ENCODE assay signal across 1 cellular context in the genomic region with DNA sequence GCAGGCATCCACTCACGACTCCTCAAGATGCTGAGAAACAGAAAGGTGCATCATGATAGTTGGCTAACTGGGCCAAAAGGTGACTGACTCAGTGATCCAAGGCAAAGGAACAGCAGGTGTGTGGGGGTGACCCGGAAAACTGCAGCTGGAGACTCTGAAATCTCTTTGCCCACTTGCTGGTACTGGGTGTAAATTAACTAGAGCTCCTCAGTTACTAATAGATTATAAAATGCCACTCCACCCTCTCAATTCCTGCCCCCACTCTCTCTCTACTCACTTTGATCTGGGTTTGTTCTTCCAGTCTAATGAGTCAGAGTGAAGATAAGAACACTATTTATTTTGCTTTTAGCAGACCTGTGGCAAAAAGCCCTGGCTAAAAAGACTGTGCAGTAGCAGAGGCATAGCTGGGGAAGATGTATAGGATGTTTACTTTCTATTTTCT.
TF ChIP-seq lines count a peak whose summit lies in the region.

No MANE protein-coding gene starts in this region.

TF ChIP-seq in HepG2, 621 proteins besides CTCF, POLR2A, EP300 and RAD21 (continues in another document):
- TF ChIP-seq, protein P1, sequence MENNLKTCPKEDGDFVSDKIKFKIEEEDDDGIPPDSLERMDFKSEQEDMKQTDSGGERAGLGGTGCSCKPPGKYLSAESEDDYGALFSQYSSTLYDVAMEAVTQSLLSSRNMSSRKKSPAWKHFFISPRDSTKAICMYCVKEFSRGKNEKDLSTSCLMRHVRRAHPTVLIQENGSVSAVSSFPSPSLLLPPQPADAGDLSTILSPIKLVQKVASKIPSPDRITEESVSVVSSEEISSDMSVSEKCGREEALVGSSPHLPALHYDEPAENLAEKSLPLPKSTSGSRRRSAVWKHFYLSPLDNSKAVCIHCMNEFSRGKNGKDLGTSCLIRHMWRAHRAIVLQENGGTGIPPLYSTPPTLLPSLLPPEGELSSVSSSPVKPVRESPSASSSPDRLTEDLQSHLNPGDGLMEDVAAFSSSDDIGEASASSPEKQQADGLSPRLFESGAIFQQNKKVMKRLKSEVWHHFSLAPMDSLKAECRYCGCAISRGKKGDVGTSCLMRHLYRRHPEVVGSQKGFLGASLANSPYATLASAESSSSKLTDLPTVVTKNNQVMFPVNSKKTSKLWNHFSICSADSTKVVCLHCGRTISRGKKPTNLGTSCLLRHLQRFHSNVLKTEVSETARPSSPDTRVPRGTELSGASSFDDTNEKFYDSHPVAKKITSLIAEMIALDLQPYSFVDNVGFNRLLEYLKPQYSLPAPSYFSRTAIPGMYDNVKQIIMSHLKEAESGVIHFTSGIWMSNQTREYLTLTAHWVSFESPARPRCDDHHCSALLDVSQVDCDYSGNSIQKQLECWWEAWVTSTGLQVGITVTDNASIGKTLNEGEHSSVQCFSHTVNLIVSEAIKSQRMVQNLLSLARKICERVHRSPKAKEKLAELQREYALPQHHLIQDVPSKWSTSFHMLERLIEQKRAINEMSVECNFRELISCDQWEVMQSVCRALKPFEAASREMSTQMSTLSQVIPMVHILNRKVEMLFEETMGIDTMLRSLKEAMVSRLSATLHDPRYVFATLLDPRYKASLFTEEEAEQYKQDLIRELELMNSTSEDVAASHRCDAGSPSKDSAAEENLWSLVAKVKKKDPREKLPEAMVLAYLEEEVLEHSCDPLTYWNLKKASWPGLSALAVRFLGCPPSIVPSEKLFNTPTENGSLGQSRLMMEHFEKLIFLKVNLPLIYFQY (CRISPR knock-in tag; IDR thresholded peaks at IDR 0.05; ENCODE audit: borderline replicate concordance) = no peak
- TF ChIP-seq ZC3H4 (CRISPR knock-in tag; IDR thresholded peaks at IDR 0.05; ENCODE audit: borderline replicate concordance) (no peak), ZUFSP (CRISPR knock-in tag; IDR thresholded peaks at IDR 0.05; ENCODE audit: borderline replicate concordance) (no peak), JUND (CRISPR knock-in tag; IDR thresholded peaks at IDR 0.05) (no peak), HBP1 (CRISPR knock-in tag; IDR thresholded peaks at IDR 0.05; ENCODE audit: low read depth) (no peak), STAT5B (CRISPR knock-in tag; IDR thresholded peaks at IDR 0.05) (no peak), SP5 (CRISPR knock-in tag; IDR thresholded peaks at IDR 0.05; ENCODE audit: borderline replicate concordance, low read depth) (peak; percentile 72; the same call in 1 of the 2 replicates), TRIM24 (CRISPR knock-in tag; IDR thresholded peaks at IDR 0.05) (no peak), ZNF660 (CRISPR knock-in tag; IDR thresholded peaks at IDR 0.05; ENCODE audit: borderline replicate concordance, low read depth) (no peak), TBX2 (CRISPR knock-in tag; IDR thresholded peaks at IDR 0.05; ENCODE audit: borderline replicate concordance) (peak; percentile 62; the same call in 1 of the 2 replicates), IRF2 (CRISPR knock-in tag; IDR thresholded peaks at IDR 0.05) (no peak), TCF7 (IDR thresholded peaks at IDR 0.05; ENCODE audit: low read depth) (peak; percentile 90), ZKSCAN1 (IDR thresholded peaks at IDR 0.05; ENCODE audit: low read length) (no peak), ADNP (CRISPR knock-in tag; IDR thresholded peaks at IDR 0.05) (no peak), YEATS4 (CRISPR knock-in tag; IDR thresholded peaks at IDR 0.05; ENCODE audit: borderline replicate concordance) (no peak), ZSCAN25 (CRISPR knock-in tag; IDR thresholded peaks at IDR 0.05) (no peak), EHMT2 (IDR thresholded peaks at IDR 0.05; ENCODE audit: borderline replicate concordance, low read depth, low read length) (no peak), ELF4 (CRISPR knock-in tag; IDR thresholded peaks at IDR 0.05; ENCODE audit: borderline replicate concordance) (no peak), SMAD9 (CRISPR knock-in tag; IDR thresholded peaks at IDR 0.05) (no peak), CREB3 (CRISPR knock-in tag; IDR thresholded peaks at IDR 0.05) (no peak), IRF9 (CRISPR knock-in tag; IDR thresholded peaks at IDR 0.05; ENCODE audit: borderline replicate concordance) (no peak), SMARCE1 (IDR thresholded peaks at IDR 0.05; ENCODE audit: borderline replicate concordance) (no peak), STAT6 (CRISPR knock-in tag; IDR thresholded peaks at IDR 0.05; ENCODE audit: borderline replicate concordance) (no peak), ZNF20 (CRISPR knock-in tag; IDR thresholded peaks at IDR 0.05) (no peak), ZNF556 (CRISPR knock-in tag; IDR thresholded peaks at IDR 0.05; ENCODE audit: borderline replicate concordance) (no peak), SRY (CRISPR knock-in tag; IDR thresholded peaks at IDR 0.05) (no peak)
- TF ChIP-seq, protein P2, sequence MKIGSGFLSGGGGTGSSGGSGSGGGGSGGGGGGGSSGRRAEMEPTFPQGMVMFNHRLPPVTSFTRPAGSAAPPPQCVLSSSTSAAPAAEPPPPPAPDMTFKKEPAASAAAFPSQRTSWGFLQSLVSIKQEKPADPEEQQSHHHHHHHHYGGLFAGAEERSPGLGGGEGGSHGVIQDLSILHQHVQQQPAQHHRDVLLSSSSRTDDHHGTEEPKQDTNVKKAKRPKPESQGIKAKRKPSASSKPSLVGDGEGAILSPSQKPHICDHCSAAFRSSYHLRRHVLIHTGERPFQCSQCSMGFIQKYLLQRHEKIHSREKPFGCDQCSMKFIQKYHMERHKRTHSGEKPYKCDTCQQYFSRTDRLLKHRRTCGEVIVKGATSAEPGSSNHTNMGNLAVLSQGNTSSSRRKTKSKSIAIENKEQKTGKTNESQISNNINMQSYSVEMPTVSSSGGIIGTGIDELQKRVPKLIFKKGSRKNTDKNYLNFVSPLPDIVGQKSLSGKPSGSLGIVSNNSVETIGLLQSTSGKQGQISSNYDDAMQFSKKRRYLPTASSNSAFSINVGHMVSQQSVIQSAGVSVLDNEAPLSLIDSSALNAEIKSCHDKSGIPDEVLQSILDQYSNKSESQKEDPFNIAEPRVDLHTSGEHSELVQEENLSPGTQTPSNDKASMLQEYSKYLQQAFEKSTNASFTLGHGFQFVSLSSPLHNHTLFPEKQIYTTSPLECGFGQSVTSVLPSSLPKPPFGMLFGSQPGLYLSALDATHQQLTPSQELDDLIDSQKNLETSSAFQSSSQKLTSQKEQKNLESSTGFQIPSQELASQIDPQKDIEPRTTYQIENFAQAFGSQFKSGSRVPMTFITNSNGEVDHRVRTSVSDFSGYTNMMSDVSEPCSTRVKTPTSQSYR (CRISPR knock-in tag; IDR thresholded peaks at IDR 0.05; ENCODE audit: borderline replicate concordance) = peak; percentile 61; the same call in 1 of the 2 replicates
- TF ChIP-seq, protein P3, sequence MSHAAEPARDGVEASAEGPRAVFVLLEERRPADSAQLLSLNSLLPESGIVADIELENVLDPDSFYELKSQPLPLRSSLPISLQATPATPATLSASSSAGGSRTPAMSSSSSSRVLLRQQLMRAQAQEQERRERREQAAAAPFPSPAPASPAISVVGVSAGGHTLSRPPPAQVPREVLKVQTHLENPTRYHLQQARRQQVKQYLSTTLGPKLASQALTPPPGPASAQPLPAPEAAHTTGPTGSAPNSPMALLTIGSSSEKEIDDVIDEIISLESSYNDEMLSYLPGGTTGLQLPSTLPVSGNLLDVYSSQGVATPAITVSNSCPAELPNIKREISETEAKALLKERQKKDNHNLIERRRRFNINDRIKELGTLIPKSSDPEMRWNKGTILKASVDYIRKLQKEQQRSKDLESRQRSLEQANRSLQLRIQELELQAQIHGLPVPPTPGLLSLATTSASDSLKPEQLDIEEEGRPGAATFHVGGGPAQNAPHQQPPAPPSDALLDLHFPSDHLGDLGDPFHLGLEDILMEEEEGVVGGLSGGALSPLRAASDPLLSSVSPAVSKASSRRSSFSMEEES (CRISPR knock-in tag; IDR thresholded peaks at IDR 0.05) = no peak
- TF ChIP-seq, protein P4, sequence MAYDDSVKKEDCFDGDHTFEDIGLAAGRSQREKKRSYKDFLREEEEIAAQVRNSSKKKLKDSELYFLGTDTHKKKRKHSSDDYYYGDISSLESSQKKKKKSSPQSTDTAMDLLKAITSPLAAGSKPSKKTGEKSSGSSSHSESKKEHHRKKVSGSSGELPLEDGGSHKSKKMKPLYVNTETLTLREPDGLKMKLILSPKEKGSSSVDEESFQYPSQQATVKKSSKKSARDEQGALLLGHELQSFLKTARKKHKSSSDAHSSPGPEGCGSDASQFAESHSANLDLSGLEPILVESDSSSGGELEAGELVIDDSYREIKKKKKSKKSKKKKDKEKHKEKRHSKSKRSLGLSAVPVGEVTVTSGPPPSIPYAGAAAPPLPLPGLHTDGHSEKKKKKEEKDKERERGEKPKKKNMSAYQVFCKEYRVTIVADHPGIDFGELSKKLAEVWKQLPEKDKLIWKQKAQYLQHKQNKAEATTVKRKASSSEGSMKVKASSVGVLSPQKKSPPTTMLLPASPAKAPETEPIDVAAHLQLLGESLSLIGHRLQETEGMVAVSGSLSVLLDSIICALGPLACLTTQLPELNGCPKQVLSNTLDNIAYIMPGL (CRISPR knock-in tag; IDR thresholded peaks at IDR 0.05; ENCODE audit: borderline replicate concordance in 1 of 2, low read depth in 1 of 2) = no peak
- TF ChIP-seq, protein P5, sequence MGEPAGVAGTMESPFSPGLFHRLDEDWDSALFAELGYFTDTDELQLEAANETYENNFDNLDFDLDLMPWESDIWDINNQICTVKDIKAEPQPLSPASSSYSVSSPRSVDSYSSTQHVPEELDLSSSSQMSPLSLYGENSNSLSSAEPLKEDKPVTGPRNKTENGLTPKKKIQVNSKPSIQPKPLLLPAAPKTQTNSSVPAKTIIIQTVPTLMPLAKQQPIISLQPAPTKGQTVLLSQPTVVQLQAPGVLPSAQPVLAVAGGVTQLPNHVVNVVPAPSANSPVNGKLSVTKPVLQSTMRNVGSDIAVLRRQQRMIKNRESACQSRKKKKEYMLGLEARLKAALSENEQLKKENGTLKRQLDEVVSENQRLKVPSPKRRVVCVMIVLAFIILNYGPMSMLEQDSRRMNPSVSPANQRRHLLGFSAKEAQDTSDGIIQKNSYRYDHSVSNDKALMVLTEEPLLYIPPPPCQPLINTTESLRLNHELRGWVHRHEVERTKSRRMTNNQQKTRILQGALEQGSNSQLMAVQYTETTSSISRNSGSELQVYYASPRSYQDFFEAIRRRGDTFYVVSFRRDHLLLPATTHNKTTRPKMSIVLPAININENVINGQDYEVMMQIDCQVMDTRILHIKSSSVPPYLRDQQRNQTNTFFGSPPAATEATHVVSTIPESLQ (CRISPR knock-in tag; conservative IDR thresholded peaks at IDR 0.05) = no peak
